Comparison of ENCODE assay signal across 9 cellular contexts in genomic region chr16:27408012-27408601, GRCh38. TPM values are rescaled to one million over a fixed set of nuclear protein-coding genes. Genes with fewer than 3 reads are reported as not detected.
DNase-seq lines count a peak whose midpoint lies in the region; ATAC-seq and TF ChIP-seq lines count a peak whose summit lies in the region.
"Had no signal": no experiment of that assay in that cellular context is flagged by ENCODE, and none has a peak within 500 bp of the region (broad histone marks: within the 10 kb centered on the region; RNA-seq: fewer than 3 reads in every experiment).

No MANE protein-coding gene starts in this region.

- H4K20me1 ChIP-seq in DOHH2 (ENCODE audit: control insufficient read depth, insufficient read depth, low read depth, low read length) (no peaks in the 10 kb centered on the region), OCI-LY7 (ENCODE audit: insufficient read depth, low read length) (no peaks in the 10 kb centered on the region)

- CTCF ChIA-PET in OCI-LY7 (lab: Charles Lee; ENCODE audit: unreplicated experiment), result no interaction called here

- H3K36me3 Mint-ChIP-seq in dendritic cell treated with granulocyte-macrophage colony-stimulating factor and Interleukin-4, amounts not matched to agents 40 ng/mL and 50 ng/mL, for 4 days (ENCODE audit: low read depth), result peaks cover 63% of the 10 kb centered on the region

- H3K4me2 ChIP-seq in DOHH2 (ENCODE audit: low read length) (peak overlapping the region; percentile 51), OCI-LY7 (ENCODE audit: low read length) (peak overlapping the region; percentile 29)

- 71% methylated on average over 3 of the region's 3 CpGs for WGBS in suprapubic skin

- peaks cover 69% of the 10 kb centered on the region for H3K36me3 ChIP-seq in DOHH2 (ENCODE audit: control insufficient read depth, low read length)
- H3K36me3 ChIP-seq in OCI-LY7 (ENCODE audit: insufficient read depth, low read length), result peaks cover 39% of the 10 kb centered on the region
- H3K36me3 ChIP-seq in upper lobe of right lung, result no peaks in the 10 kb centered on the region
- H3K36me3 ChIP-seq in suprapubic skin, result no peaks in the 10 kb centered on the region

- peaks cover 11% of the 10 kb centered on the region for H3F3A ChIP-seq in DOHH2 (ENCODE audit: control insufficient read depth, insufficient read depth)

- H3K4me1 Mint-ChIP-seq in dendritic cell treated with granulocyte-macrophage colony-stimulating factor and Interleukin-4, amounts not matched to agents 40 ng/mL and 50 ng/mL, for 4 days (ENCODE audit: low read depth), result peaks cover 77% of the 10 kb centered on the region

- TF ChIP-seq CTCF in DOHH2 (IDR thresholded peaks at IDR 0.05; ENCODE audit: low read depth, low read length, poor library complexity, severe bottlenecking), result no peak
- TF ChIP-seq CTCF in OCI-LY7 (conservative IDR thresholded peaks at IDR 0.05; ENCODE audit: low read length), result no peak
- TF ChIP-seq CTCF in upper lobe of right lung (IDR thresholded peaks at IDR 0.05), result no peak
- no peak for TF ChIP-seq CTCF in suprapubic skin (IDR thresholded peaks at IDR 0.05)

- H3K9me3 ChIP-seq in DOHH2 (ENCODE audit: control insufficient read depth, insufficient read depth, low read length) (0 out of 2 replicates have a peak, but pooled peaks cover 3% of the 10 kb centered on the region), OCI-LY7 (ENCODE audit: low read length) (peaks cover 25% of the 10 kb centered on the region; the same call in 1 of the 2 replicates), upper lobe of right lung (peaks cover 3% of the 10 kb centered on the region), suprapubic skin (no peaks in the 10 kb centered on the region)

- no peak for TF ChIP-seq POLR2A in suprapubic skin (IDR thresholded peaks at IDR 0.05)

- H3K27ac Mint-ChIP-seq in dendritic cell treated with granulocyte-macrophage colony-stimulating factor and Interleukin-4, amounts not matched to agents 40 ng/mL and 50 ng/mL, for 4 days, result peak overlapping the region; percentile 80

- H3K27ac ChIP-seq in DOHH2 (ENCODE audit: low read depth, low read length) (peak overlapping the region; percentile 40), OCI-LY7 (ENCODE audit: low read depth, low read length, poor library complexity, severe bottlenecking) (peak overlapping the region; percentile 22), upper lobe of right lung (no peak overlapping the region), suprapubic skin (no peak overlapping the region)

- peaks cover 10% of the 10 kb centered on the region for H3K9me3 Mint-ChIP-seq in dendritic cell treated with granulocyte-macrophage colony-stimulating factor and Interleukin-4, amounts not matched to agents 40 ng/mL and 50 ng/mL, for 4 days

- TF ChIP-seq EP300 in suprapubic skin (IDR thresholded peaks at IDR 0.05), result no peak

- peaks cover 73% of the 10 kb centered on the region for H3K4me1 ChIP-seq in DOHH2 (ENCODE audit: control insufficient read depth, low read length)
- peaks cover 59% of the 10 kb centered on the region for H3K4me1 ChIP-seq in OCI-LY7 (ENCODE audit: insufficient read depth, low read length, poor library complexity, severe bottlenecking)
- no peaks in the 10 kb centered on the region for H3K4me1 ChIP-seq in upper lobe of right lung
- H3K4me1 ChIP-seq in suprapubic skin, result no peaks in the 10 kb centered on the region

- H2AFZ ChIP-seq in OCI-LY7 (ENCODE audit: low read length), result no peak overlapping the region

- peak; percentile 40 for ATAC-seq in GM21447 (IDR thresholded peaks at IDR 0.05; ENCODE audit: unreplicated experiment)
- peak; percentile 62 for ATAC-seq in upper lobe of right lung
- no peak for ATAC-seq in sciatic nerve
- ATAC-seq in HG02885 (IDR thresholded peaks at IDR 0.05; ENCODE audit: poor library complexity, unreplicated experiment), result no peak

- H3K9me2 ChIP-seq in DOHH2 (replicated peaks; ENCODE audit: control insufficient read depth, low read length) (no peaks in the 10 kb centered on the region), OCI-LY7 (ENCODE audit: insufficient read depth, low read length) (no peaks in the 10 kb centered on the region)

- DNase-seq in OCI-LY7 (ENCODE audit: low spot score) (peak; percentile 42), upper lobe of right lung (no peak), sciatic nerve (ENCODE audit: low spot score) (no peak), suprapubic skin (ENCODE audit: low spot score in 2 of 2) (no peak)

- no peak overlapping the region for H3K4me3 Mint-ChIP-seq in dendritic cell treated with granulocyte-macrophage colony-stimulating factor and Interleukin-4, amounts not matched to agents 40 ng/mL and 50 ng/mL, for 4 days

- intact Hi-C loops in OCI-LY7 (cut with micrococcal nuclease; ENCODE audit: unreplicated experiment) (no loop called here), upper lobe of right lung (cut with DNase I) (no loop called here), sciatic nerve (cut with DNase I) (no loop called here)
- intact Hi-C loops in dendritic cell treated with granulocyte-macrophage colony-stimulating factor and Interleukin-4, amounts not matched to agents 40 ng/mL and 50 ng/mL, for 4 days (cut with micrococcal nuclease), result no loop called here

- POLR2A ChIA-PET in OCI-LY7 (lab: Charles Lee), result interaction anchor here (1.6 to 2.8 kb wide), 3 partner anchors 9 to 30 kb away, joined by 7 to 16 read pairs (median 9); no protein-coding TSS in a partner anchor

- H3K27me3 Mint-ChIP-seq in dendritic cell treated with granulocyte-macrophage colony-stimulating factor and Interleukin-4, amounts not matched to agents 40 ng/mL and 50 ng/mL, for 4 days, result peaks cover under 1% of the 10 kb centered on the region

- H3K4me3 ChIP-seq in DOHH2 (ENCODE audit: low read length) (peak overlapping the region; percentile 36), OCI-LY7 (ENCODE audit: low read depth, low read length, poor library complexity, severe bottlenecking) (peak overlapping the region; percentile 2), upper lobe of right lung (no peak overlapping the region), suprapubic skin (no peak overlapping the region)

- H3K79me2 ChIP-seq in DOHH2 (ENCODE audit: control insufficient read depth, low read length), result peaks cover 78% of the 10 kb centered on the region
- H3K79me2 ChIP-seq in OCI-LY7 (ENCODE audit: insufficient read depth, low read depth, low read length), result peaks cover 49% of the 10 kb centered on the region

- H3K27me3 ChIP-seq in DOHH2 (ENCODE audit: control insufficient read depth, low read length) (no peaks in the 10 kb centered on the region), upper lobe of right lung (no peaks in the 10 kb centered on the region), suprapubic skin (peaks cover 15% of the 10 kb centered on the region)

- BruUV-seq in OCI-LY7 (replicated peaks; lab: Mats Ljungman, UMichigan), result no TSS peak

RNA-seq across cellular contexts. Expression of gene IL21R, which starts 6.1 kb away (rescaled TPM):
- 10.0 and 10.9 TPM in 2 replicates for total RNA-seq in OCI-LY7 (2014; rRNA removed; shearing (Covaris generic))
- total RNA-seq in OCI-LY7 (2022) (36.7 and 47.0 TPM in 2 replicates), upper lobe of right lung (3.9 TPM), sciatic nerve (1.7 TPM), suprapubic skin (1 to 10 TPM in 1 of 4 donors, under 1 TPM in 3; 0.08 to 1.2 (median 0.23) TPM)
- total RNA-seq: epithelial cell of proximal tubule had no signal

Comparison
In these comparisons a context has a peak if more than half of its experiments do, and no peak if none do; other contexts are left out.
1. H3K27ac ChIP-seq: peak in DOHH2 (single experiment) and OCI-LY7 (single experiment); none in upper lobe of right lung (single experiment) and suprapubic skin (single experiment).
2. H3K4me3 ChIP-seq: peak in DOHH2 (single experiment) and OCI-LY7 (single experiment); none in upper lobe of right lung (single experiment) and suprapubic skin (single experiment).
3. ATAC-seq: peak in GM21447 (single experiment) and upper lobe of right lung (single experiment); none in sciatic nerve (single experiment) and HG02885 (single experiment).